Comparison of ENCODE assay signal across 17 cellular contexts in the genomic region with DNA sequence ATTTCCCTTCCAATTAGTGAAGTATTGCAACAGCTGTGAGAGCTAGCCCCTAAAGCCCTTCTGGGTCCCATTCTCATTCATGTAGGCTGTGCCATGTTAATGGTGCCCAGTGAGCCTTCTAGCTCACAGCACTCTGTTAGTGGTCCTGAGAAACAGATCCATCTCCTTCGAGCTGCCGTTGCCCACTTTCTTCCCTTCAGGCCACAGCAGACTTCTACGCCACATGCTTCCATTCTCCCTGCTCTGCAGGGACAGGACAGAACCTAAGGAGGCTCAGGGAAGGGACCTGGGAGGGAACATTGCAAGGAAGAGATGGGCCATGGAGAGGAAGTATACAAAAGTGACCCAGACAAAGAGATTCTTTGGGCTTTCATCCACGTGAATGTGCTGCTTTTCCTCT. TPM values are rescaled to one million over a fixed set of nuclear protein-coding genes. Genes with fewer than 3 reads are reported as not detected.
DNase-seq lines count a peak whose midpoint lies in the region; ATAC-seq and TF ChIP-seq lines count a peak whose summit lies in the region.
"Had no signal": no experiment of that assay in that cellular context is flagged by ENCODE, and none has a peak within 500 bp of the region (broad histone marks: within the 10 kb centered on the region; RNA-seq: fewer than 3 reads in every experiment).

No MANE protein-coding gene starts in this region.

- H3K4me1 Mint-ChIP-seq in mesothelial cell of epicardium (peaks cover 60% of the 10 kb centered on the region), Caco-2 (ENCODE audit: low read depth, unreplicated experiment) (no peaks in the 10 kb centered on the region)

- no peak overlapping the region for H2AFZ ChIP-seq in IMR-90 (replicated peaks; ENCODE audit: low read length, poor library complexity)
- H2AFZ ChIP-seq: GM23248 had no signal

- H3K9me3 Mint-ChIP-seq in mesothelial cell of epicardium (no peaks in the 10 kb centered on the region), Caco-2 (ENCODE audit: unreplicated experiment) (no peaks in the 10 kb centered on the region)
- H3K9me3 Mint-ChIP-seq: CD8-positive, alpha-beta memory T cell had no signal

- in situ Hi-C loops in IMR-90 (cut with MboI; ENCODE audit: low sequenced_read_pairs): no loop called here

- no peak overlapping the region for H2BK15ac ChIP-seq in IMR-90 (ENCODE audit: low read depth, low read length)

- H3K4me2 ChIP-seq in IMR-90 (ENCODE audit: low read depth, low read length): no peak overlapping the region

- 0 out of 2 replicates have a peak overlapping the region, but pooled peaks have one; percentile 18 for H3K4ac ChIP-seq in IMR-90 (ENCODE audit: low read depth, low read length)

- H3K27me3 Mint-ChIP-seq in mesothelial cell of epicardium (ENCODE audit: low read depth): no peaks in the 10 kb centered on the region
- H3K27me3 Mint-ChIP-seq in Caco-2 (ENCODE audit: insufficient read depth, unreplicated experiment): peaks cover 5% of the 10 kb centered on the region
- H3K27me3 Mint-ChIP-seq: CD4-positive, CD25-positive, alpha-beta regulatory T cell; CD8-positive, alpha-beta memory T cell had no signal

- DNase-seq in IMR-90 (no peak), coronary artery (ENCODE audit: low spot score) (peak; percentile 55), mesothelial cell of epicardium (ENCODE audit: low spot score in 2 of 2, unreplicated experiment in 2 of 2) (no peak), testis (no peak), Caco-2 (no peak), adrenal gland (no peak), NCI-H748 treated with DMSO at 0.1 percent for 48 hours (lab: John Stamatoyannopoulos, UW) (no peak)
- DNase-seq: ACHN; BE2C; C1 segment of cervical spinal cord; CD4-positive, CD25-positive, alpha-beta regulatory T cell; CD8-positive, alpha-beta memory T cell; COR-L47; GM23248; HCEC 1CT had no signal

- dilution Hi-C loops in IMR-90 (cut with HindIII; ENCODE audit: low sequenced_read_pairs, unreplicated experiment): no loop called here

- intact Hi-C loops in IMR-90 (cut with micrococcal nuclease) (loop anchor here (1.0 kb wide), 1 partner anchor 60 kb away; no protein-coding TSS in a partner anchor), testis (cut with DNase I; ENCODE audit: low total_unique reads) (loop anchor here (10.0 kb wide), 1 partner anchor 61 kb away; no protein-coding TSS in a partner anchor), Caco-2 (cut with micrococcal nuclease; ENCODE audit: unreplicated experiment) (loop anchor here (1.0 kb wide), 1 partner anchor 60 kb away; no protein-coding TSS in a partner anchor), adrenal gland (cut with DNase I) (loop anchor here in 1 of 2 donors (10.0 kb wide), 1 partner anchor 231 kb away; no protein-coding TSS in a partner anchor)

- no peak overlapping the region for H2BK5ac ChIP-seq in IMR-90 (ENCODE audit: low read depth, low read length, poor library complexity, severe bottlenecking)

- no peak overlapping the region for H3K56ac ChIP-seq in IMR-90 (ENCODE audit: extremely low read depth, insufficient read depth, low read length)

- CTCF ChIA-PET in IMR-90 (lab: Yijun Ruan, JAX) (no interaction called here), Caco-2 (lab: Charles Lee) (interaction anchor here (0.6 kb wide), 1 partner anchor 147 kb away, joined by 5 read pairs; no protein-coding TSS in a partner anchor)

- H4K5ac ChIP-seq in IMR-90 (ENCODE audit: low read depth, low read length): no peak overlapping the region

- no peak overlapping the region for H3K9ac ChIP-seq in IMR-90 (ENCODE audit: low read depth, low read length)
- H3K9ac ChIP-seq: GM23248 had no signal

- peaks cover 7% of the 10 kb centered on the region; the same call in 1 of the 2 replicates for H3K9me1 ChIP-seq in IMR-90 (ENCODE audit: insufficient read depth, low read length)

- peak overlapping the region; percentile 10 for H3K27ac Mint-ChIP-seq in mesothelial cell of epicardium
- no peak overlapping the region for H3K27ac Mint-ChIP-seq in Caco-2 (ENCODE audit: unreplicated experiment)
- H3K27ac Mint-ChIP-seq: CD4-positive, CD25-positive, alpha-beta regulatory T cell had no signal

- BruUV-seq in IMR-90 (replicated peaks; lab: Mats Ljungman, UMichigan) (no TSS peak), Caco-2 (replicated peaks; lab: Mats Ljungman, UMichigan) (no TSS peak)

- H3K4me1 ChIP-seq in IMR-90 (ENCODE audit: control insufficient read depth, insufficient read depth, low read length): peaks cover 13% of the 10 kb centered on the region
- peaks cover 53% of the 10 kb centered on the region for H3K4me1 ChIP-seq in testis
- peaks cover 11% of the 10 kb centered on the region for H3K4me1 ChIP-seq in Caco-2
- H3K4me1 ChIP-seq in adrenal gland (replicated peaks in 1 of 2): peaks cover 0 to 18% of the 10 kb centered on the region in 2 donors
- H3K4me1 ChIP-seq: BE2C had no signal

- H3K4me3 ChIP-seq in IMR-90 (ENCODE audit: insufficient read depth, low read depth, low read length) (no peak overlapping the region), coronary artery (no peak overlapping the region), testis (no peak overlapping the region), Caco-2 (ENCODE audit: low read depth, low read length) (no peak overlapping the region), adrenal gland (no peak overlapping the region)
- H3K4me3 ChIP-seq: GM23248 had no signal

- H2AK5ac ChIP-seq in IMR-90 (ENCODE audit: low read depth, low read length): 0 out of 2 replicates have a peak overlapping the region, but pooled peaks have one; percentile 73

- no peaks in the 10 kb centered on the region for H4K20me1 ChIP-seq in IMR-90 (ENCODE audit: insufficient read depth, low read length)

- H3K4me3 Mint-ChIP-seq in mesothelial cell of epicardium (no peak overlapping the region), Caco-2 (ENCODE audit: unreplicated experiment) (no peak overlapping the region)
- H3K4me3 Mint-ChIP-seq: CD4-positive, CD25-positive, alpha-beta regulatory T cell; CD8-positive, alpha-beta memory T cell had no signal

- no peak for TF ChIP-seq POLR2A in IMR-90 (IDR thresholded peaks at IDR 0.05; ENCODE audit: low read depth, low read length)
- TF ChIP-seq POLR2A in testis (IDR thresholded peaks at IDR 0.05): no peak
- no peak for TF ChIP-seq POLR2A in adrenal gland (IDR thresholded peaks at IDR 0.05)

- POLR2A ChIA-PET in IMR-90 (lab: Charles Lee; ENCODE audit: unreplicated experiment) (no interaction called here), Caco-2 (lab: Charles Lee) (no interaction called here)

- no peak overlapping the region for H4K91ac ChIP-seq in IMR-90 (ENCODE audit: insufficient read depth, low read depth, low read length)

- H3K36me3 ChIP-seq in IMR-90 (ENCODE audit: control insufficient read depth, insufficient read depth, low read length): no peaks in the 10 kb centered on the region
- no peaks in the 10 kb centered on the region for H3K36me3 ChIP-seq in testis (ENCODE audit: low read depth, missing control alignments)
- no peaks in the 10 kb centered on the region for H3K36me3 ChIP-seq in Caco-2 (ENCODE audit: control insufficient read depth, insufficient read depth, low read length)
- H3K36me3 ChIP-seq in adrenal gland (replicated peaks in 1 of 2): no peaks in the 10 kb centered on the region
- H3K36me3 ChIP-seq: BE2C had no signal

- no CpG with 5 or more reads among the region's 4 CpGs for WGBS in IMR-90 (ENCODE audit: extremely low coverage in 2 of 2, insufficient read length in 1 of 2), 2 experiments
- WGBS in testis, 2 donors: 85 to 91% methylated on average over 4 of the region's 4 CpGs
- 89 to 95% (median 93%) methylated on average over 4 of the region's 4 CpGs for WGBS in adrenal gland, 4 donors

- no peak overlapping the region for H2BK120ac ChIP-seq in IMR-90 (ENCODE audit: low read depth, low read length)

- no peak for ATAC-seq in IMR-90 (ENCODE audit: low read depth)

- H3K9me3 ChIP-seq in IMR-90 (ENCODE audit: control insufficient read depth, insufficient read depth, low read length) (no peaks in the 10 kb centered on the region), testis (no peaks in the 10 kb centered on the region), Caco-2 (no peaks in the 10 kb centered on the region), adrenal gland (replicated peaks in 1 of 3) (no peaks in the 10 kb centered on the region)
- H3K9me3 ChIP-seq: BE2C had no signal

- H3K27ac ChIP-seq in IMR-90 (ENCODE audit: insufficient read depth, low read length) (no peak overlapping the region), coronary artery (no peak overlapping the region), testis (peak overlapping the region; percentile 17 to 29), adrenal gland (no peak overlapping the region)
- H3K27ac ChIP-seq: GM23248 had no signal

- H2BK20ac ChIP-seq in IMR-90 (ENCODE audit: low read depth, low read length): no peak overlapping the region

- no peaks in the 10 kb centered on the region for H3K79me1 ChIP-seq in IMR-90 (ENCODE audit: low read depth in 1 of 2, low read length in 2 of 2)

- no peak overlapping the region for H3K18ac ChIP-seq in IMR-90 (ENCODE audit: low read depth, low read length)

- H3K36me3 Mint-ChIP-seq in mesothelial cell of epicardium (no peaks in the 10 kb centered on the region), Caco-2 (ENCODE audit: insufficient read depth, unreplicated experiment) (no peaks in the 10 kb centered on the region)
- H3K36me3 Mint-ChIP-seq: CD4-positive, CD25-positive, alpha-beta regulatory T cell; CD8-positive, alpha-beta memory T cell had no signal

- H3K14ac ChIP-seq in IMR-90 (replicated peaks; ENCODE audit: low read depth, low read length): 0 out of 2 replicates have a peak overlapping the region, but pooled peaks have one; percentile 29

- H3K27me3 ChIP-seq in IMR-90 (ENCODE audit: control insufficient read depth, insufficient read depth, low read length) (no peaks in the 10 kb centered on the region), testis (no peaks in the 10 kb centered on the region), Caco-2 (replicated peaks; ENCODE audit: control insufficient read depth, insufficient read depth, low read length) (no peaks in the 10 kb centered on the region), adrenal gland (no peaks in the 10 kb centered on the region)
- H3K27me3 ChIP-seq: BE2C had no signal

- no peak for TF ChIP-seq CTCF in IMR-90 (conservative IDR thresholded peaks at IDR 0.05; ENCODE audit: low read depth, low read length)
- TF ChIP-seq CTCF in coronary artery (IDR thresholded peaks at IDR 0.05): no peak
- TF ChIP-seq CTCF in mesothelial cell of epicardium (IDR thresholded peaks at IDR 0.05; ENCODE audit: unreplicated experiment): no peak
- no peak for TF ChIP-seq CTCF in testis (IDR thresholded peaks at IDR 0.05)
- TF ChIP-seq CTCF in Caco-2 (IDR thresholded peaks at IDR 0.05; ENCODE audit: insufficient read depth in 1 of 2, low read depth in 1 of 2, low read length in 1 of 2, severe bottlenecking in 1 of 2, unreplicated experiment in 1 of 2): no peak
- TF ChIP-seq CTCF in adrenal gland (IDR thresholded peaks at IDR 0.05): no peak

- H4K8ac ChIP-seq in IMR-90 (ENCODE audit: low read depth in 2 of 2, low read length in 2 of 2): no peak overlapping the region

- H2AK9ac ChIP-seq in IMR-90 (replicated peaks; ENCODE audit: low read depth, low read length, poor library complexity): peak overlapping the region; percentile 35

- no peak for TF ChIP-seq RAD21 in IMR-90 (IDR thresholded peaks at IDR 0.05; ENCODE audit: low read length)

- no peak overlapping the region for H3K23ac ChIP-seq in IMR-90 (ENCODE audit: low read depth, low read length)

RNA-seq across cellular contexts. Expression of a gene that starts 11.7 kb away (rescaled TPM):
- total RNA-seq in IMR-90 (2012; rRNA removed): 4.4 and 5.0 TPM in 2 replicates
- 20.4 and 22.8 TPM in 2 replicates for polyA plus RNA-seq in IMR-90 (2012; rRNA removed)
- polyA plus RNA-seq in IMR-90 (2012; cell fraction: cytosol; rRNA removed): 13.5 and 13.6 TPM in 2 replicates
- 68.7 and 105 TPM in 2 replicates for polyA plus RNA-seq in IMR-90 (2012; cell fraction: nucleus; rRNA removed; ENCODE audit: low replicate concordance)
- 5.4 to 5.9 TPM (median 5.8 TPM) in 3 replicates for total RNA-seq in mesothelial cell of epicardium
- 10 to 100 TPM; 15.7 to 16.2 TPM for total RNA-seq in testis
- 8.7 TPM for polyA plus RNA-seq in testis (ENCODE audit: insufficient read depth, low read depth, low replicate concordance)
- total RNA-seq in Caco-2 (2022): 1.0 and 1.3 TPM in 2 replicates
- 1 to 10 TPM in 7 of 8 donors, under 1 TPM in 1; 0.97 to 6.1 (median 3.3) TPM for total RNA-seq in adrenal gland
- 1 to 10 TPM; 3.4 to 5.1 (median 3.8) TPM for polyA plus RNA-seq in adrenal gland

RNA-seq across cellular contexts. Expression of a gene that starts 38.4 kb away (rescaled TPM):
- total RNA-seq in IMR-90 (2012; rRNA removed) (not detected in 2 replicates), mesothelial cell of epicardium (0.04 to 0.05 TPM in 2 of 3 replicates, not detected in the other), testis (under 1 TPM; 0.16 to 0.31 TPM), Caco-2 (2022) (not detected in 2 replicates), adrenal gland (not detected)
- polyA plus RNA-seq in IMR-90 (2012; rRNA removed) (not detected in 2 replicates), testis (ENCODE audit: insufficient read depth, low read depth, low replicate concordance) (0.26 TPM), adrenal gland (under 1 TPM; 0.03 to 0.08 (median 0.04) TPM)
- polyA plus RNA-seq in IMR-90 (2012; cell fraction: cytosol; rRNA removed): not detected in 2 replicates
- not detected in 2 replicates for polyA plus RNA-seq in IMR-90 (2012; cell fraction: nucleus; rRNA removed; ENCODE audit: low replicate concordance)
- total RNA-seq: CD4-positive, CD25-positive, alpha-beta regulatory T cell; CD8-positive, alpha-beta memory T cell; GM23248; H4; HT-29 had no signal
- polyA plus RNA-seq: CD8-positive, alpha-beta memory T cell; GM23248 had no signal

Comparison
In these comparisons a context has a peak if more than half of its experiments do, and no peak if none do; other contexts are left out.
1. H3K27ac ChIP-seq: peak in testis (2 of 2); none in IMR-90 (single experiment), coronary artery (0 of 2) and adrenal gland (0 of 5).